ENCODE assay signal across 14 cellular contexts in genomic region chr12:128381961-128382360, GRCh38.
A peak's percentile ranks its signal among the peaks of the same experiment; 100 is the strongest.
DNase-seq lines count a peak whose midpoint lies in the region; ATAC-seq and TF ChIP-seq lines count a peak whose summit lies in the region.
"Had no signal": no experiment of that assay in that cellular context is flagged by ENCODE, and none has a peak within 500 bp of the region (broad histone marks: within the 10 kb centered on the region; RNA-seq: fewer than 3 reads in every experiment).

No MANE protein-coding gene starts in this region.

- H3F3A ChIP-seq in PC-9 (ENCODE audit: insufficient read depth, low read depth): no peaks in the 10 kb centered on the region

- peaks cover 15% of the 10 kb centered on the region for H3K27me3 Mint-ChIP-seq in neural crest cell (ENCODE audit: low read depth)

- peaks cover 42% of the 10 kb centered on the region for H3K4me1 Mint-ChIP-seq in neural crest cell

- TF ChIP-seq CTCF in neural crest cell (conservative IDR thresholded peaks at IDR 0.05) (no peak), PC-9 (conservative IDR thresholded peaks at IDR 0.05) (no peak)

- H3K9me3 Mint-ChIP-seq in neural crest cell: peaks cover 3% of the 10 kb centered on the region

- H4K20me1 ChIP-seq in PC-9 (ENCODE audit: insufficient read depth): no peaks in the 10 kb centered on the region
- H4K20me1 ChIP-seq: BLaER1 treated with 17β-estradiol and CSF1 and Interleukin-3, amounts not matched to agents 10 nM and 100 nM had no signal

- POLR2A ChIA-PET in PC-9 (lab: Charles Lee; ENCODE audit: unreplicated experiment): no interaction called here

- no peaks in the 10 kb centered on the region for H3K79me2 ChIP-seq in PC-9 (ENCODE audit: low read depth)

- peak overlapping the region; percentile 94 for H3K27ac Mint-ChIP-seq in neural crest cell (ENCODE audit: unreplicated experiment)
- H3K27ac Mint-ChIP-seq: H9 had no signal

- no peaks in the 10 kb centered on the region for H3K4me1 ChIP-seq in PC-9 (replicated peaks; ENCODE audit: insufficient read depth)

- CTCF ChIA-PET in PC-9 (lab: Charles Lee): no interaction called here

- H3K9me3 ChIP-seq in PC-9 (ENCODE audit: insufficient read depth, low read depth): no peaks in the 10 kb centered on the region

- no peaks in the 10 kb centered on the region for H3K36me3 ChIP-seq in PC-9 (ENCODE audit: low read depth)

- H3K27me3 ChIP-seq in PC-9 (ENCODE audit: insufficient read depth, low read depth): peaks cover 70% of the 10 kb centered on the region
- H3K27me3 ChIP-seq: BLaER1 treated with 17β-estradiol and CSF1 and Interleukin-3, amounts not matched to agents 10 nM and 100 nM had no signal

- H3K4me2 ChIP-seq in PC-9: no peak overlapping the region
- H3K4me2 ChIP-seq: BLaER1 treated with 17β-estradiol and CSF1 and Interleukin-3, amounts not matched to agents 10 nM and 100 nM had no signal

- no peak overlapping the region for H2AFZ ChIP-seq in PC-9

- BruUV-seq in PC-9 (replicated peaks; lab: Mats Ljungman, UMichigan): no TSS peak

- DNase-seq in caudate nucleus (lab: John Stamatoyannopoulos, UW) (peak in 47 of 61 donors; percentile 1 to 68 (median 22)), hypothalamus (lab: John Stamatoyannopoulos, UW) (peak in 28 of 51 donors; percentile 1 to 63 (median 31)), neural crest cell (ENCODE audit: low read depth, low spot score) (no peak), PC-9 (no peak), AG08395 (ENCODE audit: low spot score) (no peak)
- DNase-seq: IMR-90, Kasumi-1, NCI-H1417 treated with DMSO at 0.1 percent for 48 hours, NCI-H2029, RPMI8226 had no signal

- H3K9me2 ChIP-seq in PC-9 (ENCODE audit: insufficient read depth): no peaks in the 10 kb centered on the region

- intact Hi-C loops in PC-9 (cut with micrococcal nuclease; ENCODE audit: unreplicated experiment): no loop called here

- ATAC-seq in HG02885 (IDR thresholded peaks at IDR 0.05; ENCODE audit: poor library complexity, unreplicated experiment): no peak

- H3K27ac ChIP-seq in caudate nucleus (ENCODE audit: low read depth, low read length) (peak overlapping the region; percentile 26), temporal lobe (ENCODE audit: low read depth, low read length) (peak overlapping the region; percentile 77), PC-9 (no peak overlapping the region)
- H3K27ac ChIP-seq: BLaER1 treated with 17β-estradiol and CSF1 and Interleukin-3, amounts not matched to agents 10 nM and 100 nM had no signal

- peak overlapping the region; percentile 83 for H3K4me3 Mint-ChIP-seq in neural crest cell

- H3K4me3 ChIP-seq in PC-9: no peak overlapping the region
- H3K4me3 ChIP-seq: BLaER1 treated with 17β-estradiol and CSF1 and Interleukin-3, amounts not matched to agents 10 nM and 100 nM had no signal

- H3K36me3 Mint-ChIP-seq in neural crest cell (ENCODE audit: low read depth): peaks cover 3% of the 10 kb centered on the region

Comparison
In these comparisons a context has a peak if more than half of its experiments do, and no peak if none do; other contexts are left out.
1. DNase-seq: peak in caudate nucleus (47 of 61) and hypothalamus (28 of 51); none in neural crest cell (single experiment), PC-9 (0 of 2) and AG08395 (single experiment).